Comparison of ENCODE assay signal across 26 cellular contexts in genomic region chr14:101564444-101564776, GRCh38. TPM values are rescaled to one million over a fixed set of nuclear protein-coding genes. Genes with fewer than 3 reads are reported as not detected.
DNase-seq lines count a peak whose midpoint lies in the region; ATAC-seq, FAIRE-seq and TF ChIP-seq lines count a peak whose summit lies in the region.
"Had no signal": no experiment of that assay in that cellular context is flagged by ENCODE, and none has a peak within 500 bp of the region (broad histone marks: within the 10 kb centered on the region; RNA-seq: fewer than 3 reads in every experiment).

No MANE protein-coding gene starts in this region.

- intact Hi-C loops in esophagus muscularis mucosa (cut with DNase I), result no loop called here

- H3K4me1 ChIP-seq in GM23338 (ENCODE audit: insufficient read depth), result peaks cover 9% of the 10 kb centered on the region; the same call in 1 of the 2 replicates
- peaks cover 2% of the 10 kb centered on the region for H3K4me1 ChIP-seq in astrocyte (ENCODE audit: insufficient read depth, low read length)
- peaks cover 5% of the 10 kb centered on the region; the same call in 1 of the 2 replicates for H3K4me1 ChIP-seq in iPS-20b (ENCODE audit: insufficient read depth, low read length)
- H3K4me1 ChIP-seq in parathyroid adenoma, result no peaks in the 10 kb centered on the region
- peaks cover 0 to 34% (median 22%) of the 10 kb centered on the region in 4 donors for H3K4me1 ChIP-seq in esophagus muscularis mucosa

- H3K9me3 Mint-ChIP-seq in GM23338 (peaks cover 22% of the 10 kb centered on the region), astrocyte (ENCODE audit: unreplicated experiment) (peaks cover 9% of the 10 kb centered on the region)
- H3K9me3 Mint-ChIP-seq in activated CD4-positive, alpha-beta T cell treated with anti-CD3 and anti-CD28 coated beads, Interleukin-2, amount 10 ng/mL, durations not matched to agents 7 days and 5 days, result peaks cover 3% of the 10 kb centered on the region

- WGBS in esophagus muscularis mucosa, result 0% methylated on average over 7 of the region's 21 CpGs

- peaks cover 15% of the 10 kb centered on the region for H3K4me1 Mint-ChIP-seq in GM23338
- peaks cover 1% of the 10 kb centered on the region for H3K4me1 Mint-ChIP-seq in astrocyte (ENCODE audit: low read depth, unreplicated experiment)
- peaks cover 3% of the 10 kb centered on the region for H3K4me1 Mint-ChIP-seq in activated CD4-positive, alpha-beta T cell treated with anti-CD3 and anti-CD28 coated beads, Interleukin-2, amount 10 ng/mL, durations not matched to agents 7 days and 5 days

- H4K20me1 ChIP-seq in GM23338 (replicated peaks; ENCODE audit: insufficient read depth) (no peaks in the 10 kb centered on the region; the same call in 1 of the 2 replicates), astrocyte (ENCODE audit: insufficient read depth, low read length) (no peaks in the 10 kb centered on the region)

- CTCF ChIA-PET in activated CD4-positive, alpha-beta T cell treated with anti-CD3 and anti-CD28 coated beads, Interleukin-2, amount 10 ng/mL, durations not matched to agents 7 days and 5 days (lab: Charles Lee), result interaction anchor here (1.4 kb wide), 1 partner anchor 38 kb away, joined by 4 read pairs; no protein-coding TSS in a partner anchor

- H3K36me3 Mint-ChIP-seq in GM23338 (ENCODE audit: low read depth) (peaks cover 10% of the 10 kb centered on the region), astrocyte (ENCODE audit: low read depth, unreplicated experiment) (no peaks in the 10 kb centered on the region)
- peaks cover 7% of the 10 kb centered on the region for H3K36me3 Mint-ChIP-seq in activated CD4-positive, alpha-beta T cell treated with anti-CD3 and anti-CD28 coated beads, Interleukin-2, amount 10 ng/mL, durations not matched to agents 7 days and 5 days (ENCODE audit: low read depth)
- H3K36me3 Mint-ChIP-seq: activated naive CD8-positive, alpha-beta T cell had no signal

- H3K9me3 ChIP-seq in astrocyte (ENCODE audit: insufficient read depth, low read depth, low read length), result peaks cover 16% of the 10 kb centered on the region
- peaks cover 18% of the 10 kb centered on the region for H3K9me3 ChIP-seq in iPS-20b (ENCODE audit: insufficient read depth, low read depth, low read length)
- H3K9me3 ChIP-seq in parathyroid adenoma (ENCODE audit: control insufficient read depth, low read length), result no peaks in the 10 kb centered on the region
- peaks cover 8 to 22% (median 17%) of the 10 kb centered on the region in 4 donors for H3K9me3 ChIP-seq in esophagus muscularis mucosa
- H3K9me3 ChIP-seq: suprapubic skin had no signal

- no peak for TF ChIP-seq CTCF in GM23338 (conservative IDR thresholded peaks at IDR 0.05; ENCODE audit: low read depth in 2 of 2)
- no peak for TF ChIP-seq CTCF in astrocyte (IDR thresholded peaks at IDR 0.05; ENCODE audit: insufficient read depth, low read depth, low read length)
- no peak for TF ChIP-seq CTCF in parathyroid adenoma (IDR thresholded peaks at IDR 0.05)
- TF ChIP-seq CTCF in esophagus muscularis mucosa (IDR thresholded peaks at IDR 0.05), result no peak

- TF ChIP-seq EP300 in esophagus muscularis mucosa (IDR thresholded peaks at IDR 0.05), result no peak

- no peak overlapping the region for H3K27ac ChIP-seq in GM23338 (ENCODE audit: low read depth)
- H3K27ac ChIP-seq in astrocyte (ENCODE audit: low read depth, low read length), result no peak overlapping the region
- H3K27ac ChIP-seq in iPS-20b (ENCODE audit: low read length), result no peak overlapping the region
- H3K27ac ChIP-seq in parathyroid adenoma, result no peak overlapping the region
- H3K27ac ChIP-seq in esophagus muscularis mucosa (replicated peaks in 1 of 4), result no peak overlapping the region
- H3K27ac ChIP-seq: C4-2B, suprapubic skin, WERI-Rb-1 had no signal

- peak overlapping the region; percentile 92 for H3K4me2 ChIP-seq in GM23338
- no peak overlapping the region for H3K4me2 ChIP-seq in astrocyte (ENCODE audit: low read length)
- peak overlapping the region; percentile 62 for H3K4me2 ChIP-seq in parathyroid adenoma (ENCODE audit: low read length)

- no peaks in the 10 kb centered on the region for H3F3A ChIP-seq in GM23338 (replicated peaks; ENCODE audit: low read depth)

- TF ChIP-seq POLR2A in esophagus muscularis mucosa (IDR thresholded peaks at IDR 0.05; ENCODE audit: low read depth), result no peak

- H3K9me2 ChIP-seq in GM23338 (ENCODE audit: insufficient read depth), result no peaks in the 10 kb centered on the region

- DNase-seq in GM23338 (ENCODE audit: low spot score) (no peak), astrocyte (ENCODE audit: low read depth) (no peak), esophagus muscularis mucosa (ENCODE audit: extremely low spot score) (no peak), hypothalamus (lab: John Stamatoyannopoulos, UW) (no peak), NCI-H2029 (lab: John Stamatoyannopoulos, UW) (no peak)
- no peak for DNase-seq in activated CD4-positive, alpha-beta T cell treated with anti-CD3 and anti-CD28 coated beads, Interleukin-2, amount 10 ng/mL, durations not matched to agents 7 days and 5 days
- DNase-seq: activated CD4-positive, alpha-beta T cell treated with anti-CD3 and anti-CD28 coated beads, Interleukin-2, amount 50 U/mL, for 4 hours; activated CD8-positive, alpha-beta memory T cell treated with anti-CD3 and anti-CD28 coated beads, Interleukin-2, amount 50 U/mL, for 4 hours; Calu3; caudate nucleus; HFFc6; NCI-H2081; NCI-H774; stimulated activated CD4-positive, alpha-beta T cell treated with anti-CD3 and anti-CD28 coated beads, Interleukin-4, amount 100 ng/mL, for 1 hour; WERI-Rb-1 had no signal

- no peak overlapping the region for H3K9ac ChIP-seq in astrocyte (ENCODE audit: low read length)
- no peak overlapping the region for H3K9ac ChIP-seq in iPS-20b (ENCODE audit: low read depth, low read length)
- no peak overlapping the region for H3K9ac ChIP-seq in parathyroid adenoma

- FAIRE-seq in astrocyte (lab: Jason Lieb, UNC), result no peak
- FAIRE-seq: GM12878, urothelium cell line had no signal

- POLR2A ChIA-PET in activated CD4-positive, alpha-beta T cell treated with anti-CD3 and anti-CD28 coated beads, Interleukin-2, amount 10 ng/mL, durations not matched to agents 7 days and 5 days (lab: Charles Lee), result no interaction called here

- peak; percentile 6 for ATAC-seq in GM23338
- ATAC-seq: GM12878; stimulated activated memory B cell treated with anti-CD40 and anti-IgM and Interleukin-4, amounts not matched to agents 10 μg/mL and 1 μg/mL and 100 μg/mL, for 72 hours had no signal

- H3K27ac Mint-ChIP-seq in GM23338, result no peak overlapping the region
- H3K27ac Mint-ChIP-seq in astrocyte (ENCODE audit: unreplicated experiment), result no peak overlapping the region
- no peak overlapping the region for H3K27ac Mint-ChIP-seq in activated CD4-positive, alpha-beta T cell treated with anti-CD3 and anti-CD28 coated beads, Interleukin-2, amount 10 ng/mL, durations not matched to agents 7 days and 5 days
- H3K27ac Mint-ChIP-seq: activated naive CD8-positive, alpha-beta T cell; dendritic cell treated with granulocyte-macrophage colony-stimulating factor and Interleukin-4, amounts not matched to agents 40 ng/mL and 50 ng/mL, for 4 days; HFFc6; stimulated activated memory B cell treated with anti-CD40 and anti-IgM and Interleukin-4, amounts not matched to agents 10 μg/mL and 1 μg/mL and 100 μg/mL, for 72 hours had no signal

- H3K79me2 ChIP-seq in GM23338 (replicated peaks; ENCODE audit: insufficient read depth) (no peaks in the 10 kb centered on the region), astrocyte (ENCODE audit: insufficient read depth, low read length) (no peaks in the 10 kb centered on the region), parathyroid adenoma (no peaks in the 10 kb centered on the region)

- H3K27me3 Mint-ChIP-seq in GM23338 (ENCODE audit: insufficient read depth, low read depth, poor library complexity) (peaks cover 80% of the 10 kb centered on the region), astrocyte (ENCODE audit: low read depth, unreplicated experiment) (peaks cover 71% of the 10 kb centered on the region)
- H3K27me3 Mint-ChIP-seq in activated CD4-positive, alpha-beta T cell treated with anti-CD3 and anti-CD28 coated beads, Interleukin-2, amount 10 ng/mL, durations not matched to agents 7 days and 5 days, result peaks cover 69% of the 10 kb centered on the region

- peak overlapping the region; percentile 66 for H3K4me3 Mint-ChIP-seq in GM23338
- H3K4me3 Mint-ChIP-seq in astrocyte (ENCODE audit: unreplicated experiment), result peak overlapping the region; percentile 50
- no peak overlapping the region for H3K4me3 Mint-ChIP-seq in activated CD4-positive, alpha-beta T cell treated with anti-CD3 and anti-CD28 coated beads, Interleukin-2, amount 10 ng/mL, durations not matched to agents 7 days and 5 days
- H3K4me3 Mint-ChIP-seq: activated naive CD8-positive, alpha-beta T cell; dendritic cell treated with granulocyte-macrophage colony-stimulating factor and Interleukin-4, amounts not matched to agents 40 ng/mL and 50 ng/mL, for 4 days; HFFc6; stimulated activated memory B cell treated with anti-CD40 and anti-IgM and Interleukin-4, amounts not matched to agents 10 μg/mL and 1 μg/mL and 100 μg/mL, for 72 hours had no signal

- H3K4me3 ChIP-seq in GM23338 (peak overlapping the region; percentile 67), astrocyte (ENCODE audit: insufficient read depth, low read depth, low read length) (no peak overlapping the region), iPS-20b (ENCODE audit: low read length) (peak overlapping the region; percentile 54), parathyroid adenoma (ENCODE audit: low read depth, low read length) (peak overlapping the region; percentile 19), esophagus muscularis mucosa (peak overlapping the region in 1 of 4 donors; percentile 39)
- H3K4me3 ChIP-seq: GM12878 had no signal

- no peaks in the 10 kb centered on the region for H3K36me3 ChIP-seq in GM23338 (ENCODE audit: insufficient read depth)
- no peaks in the 10 kb centered on the region for H3K36me3 ChIP-seq in astrocyte (ENCODE audit: insufficient read depth, low read length)
- H3K36me3 ChIP-seq in iPS-20b (ENCODE audit: insufficient read depth, low read depth, low read length), result no peaks in the 10 kb centered on the region
- no peaks in the 10 kb centered on the region for H3K36me3 ChIP-seq in parathyroid adenoma (ENCODE audit: control insufficient read depth, insufficient read depth, low read length)
- H3K36me3 ChIP-seq in esophagus muscularis mucosa, result no peaks in the 10 kb centered on the region
- H3K36me3 ChIP-seq: suprapubic skin, WERI-Rb-1 had no signal

- H2AFZ ChIP-seq in GM23338 (peak overlapping the region; percentile 86), astrocyte (ENCODE audit: low read depth, low read length) (no peak overlapping the region), parathyroid adenoma (no peak overlapping the region)

- H3K27me3 ChIP-seq in GM23338 (ENCODE audit: insufficient read depth), result peaks cover 93% of the 10 kb centered on the region
- H3K27me3 ChIP-seq in astrocyte (ENCODE audit: insufficient read depth, low read length), result peaks cover 66% of the 10 kb centered on the region
- peaks cover 93% of the 10 kb centered on the region for H3K27me3 ChIP-seq in iPS-20b (ENCODE audit: insufficient read depth, low read length)
- H3K27me3 ChIP-seq in parathyroid adenoma (ENCODE audit: control insufficient read depth, insufficient read depth, low read length), result peaks cover 13% of the 10 kb centered on the region
- peaks cover 0 to 90% (median 37%) of the 10 kb centered on the region in 4 donors for H3K27me3 ChIP-seq in esophagus muscularis mucosa

RNA-seq across cellular contexts. Expression of gene DIO3, which starts 3.1 kb away (rescaled TPM):
- total RNA-seq in GM23338 (2014; rRNA removed; shearing (Covaris generic)), result 0.28 TPM in 1 of 2 replicates, not detected in the other
- 0.10 TPM in 2 replicates for polyA plus RNA-seq in GM23338 (2016; fragmentation: Nextera tagmentation; extraction: Ambion mirVana)
- total RNA-seq in astrocyte (0.46 and 0.79 TPM in 2 replicates), esophagus muscularis mucosa (1 to 10 TPM in 3 of 4 donors, under 1 TPM in 1; 0.99 to 1.7 (median 1.2) TPM)
- total RNA-seq in activated CD4-positive, alpha-beta T cell treated with anti-CD3 and anti-CD28 coated beads, Interleukin-2, amount 10 ng/mL, durations not matched to agents 7 days and 5 days, result not detected
- total RNA-seq: GM12878, HFFc6, OCI-LY7, osteoblast had no signal
- polyA plus RNA-seq: GM12878 had no signal
